29 cellular contexts compared by ENCODE assay signal in genomic region chr6:9233686-9234085, GRCh38.
"Had no signal": no experiment of that assay in that cellular context is flagged by ENCODE, and none has a peak within 500 bp of the region (broad histone marks: within the 10 kb centered on the region; RNA-seq: fewer than 3 reads in every experiment).

No MANE protein-coding gene starts in this region.

- H3K36me3 ChIP-seq: adrenal gland, ascending aorta, ovary, sigmoid colon, vagina had no signal

- DNase-seq: activated CD4-positive, alpha-beta memory T cell treated with anti-CD3 and anti-CD28 coated beads for 36 hours; activated CD4-positive, alpha-beta T cell treated with anti-CD3 and anti-CD28 coated beads, Interleukin-2, amount 10 ng/mL, durations not matched to agents 24 days and 14 days; activated CD4-positive, CD25-positive, alpha-beta regulatory T cell treated with anti-CD3 and anti-CD28 coated beads, Interleukin-2, amount 50 U/mL, for 72 hours; activated CD8-positive, alpha-beta memory T cell treated with anti-CD3 and anti-CD28 coated beads, Interleukin-2, amount 50 U/mL, for 4 hours; activated effector memory CD4-positive, alpha-beta T cell treated with anti-CD3 and anti-CD28 coated beads, Interleukin-2, amount 50 U/mL, for 16 hours; activated naive CD4-positive, alpha-beta T cell treated with anti-CD3 and anti-CD28 coated beads for 36 hours; activated naive CD8-positive, alpha-beta T cell treated with anti-CD3 and anti-CD28 coated beads for 36 hours; activated T-cell treated with anti-CD3 and anti-CD28 coated beads, Interleukin-2, amount 50 U/mL, for 1 hour; adrenal gland; dorsolateral prefrontal cortex; effector memory CD4-positive, alpha-beta T cell; erythroblast; foreskin melanocyte; left cardiac atrium; mammary epithelial cell; naive B cell; nephron progenitor cell; ovary; retina; sigmoid colon; small intestine; stimulated activated CD4-positive, alpha-beta T cell treated with anti-CD3 and anti-CD28 coated beads, Interleukin-4, amount 100 ng/mL, for 24 hours; stimulated activated naive CD8-positive, alpha-beta T cell treated with anti-CD3 and anti-CD28 coated beads, Interleukin-15, amount 100 ng/mL, for 72 hours; substantia nigra; T1000 had no signal

- H3K4me3 ChIP-seq: adrenal gland, ascending aorta, coronary artery, dorsolateral prefrontal cortex, ovary, sigmoid colon, vagina had no signal

- H3K9me3 ChIP-seq: adrenal gland, ascending aorta, ovary, sigmoid colon, vagina had no signal

- H3K27ac ChIP-seq: adrenal gland, ascending aorta, coronary artery, dorsolateral prefrontal cortex, ovary, sigmoid colon, vagina had no signal

- ATAC-seq: left cardiac atrium; stimulated activated effector memory CD8-positive, alpha-beta T cell treated with anti-CD3 and anti-CD28 coated beads, Interleukin-12 subunit alpha, Interleukin-12 subunit beta, amount 100 ng/mL, for 72 hours; stimulated activated naive CD8-positive, alpha-beta T cell treated with anti-CD3 and anti-CD28 coated beads, Interleukin-15, amount 100 ng/mL, for 72 hours had no signal

- H3K27me3 ChIP-seq: adrenal gland, ascending aorta, dorsolateral prefrontal cortex, ovary, sigmoid colon, vagina had no signal

- H3K4me1 ChIP-seq: adrenal gland, ascending aorta, sigmoid colon, vagina had no signal
